Comparison of ENCODE assay signal across 1 cellular context in the genomic region with DNA sequence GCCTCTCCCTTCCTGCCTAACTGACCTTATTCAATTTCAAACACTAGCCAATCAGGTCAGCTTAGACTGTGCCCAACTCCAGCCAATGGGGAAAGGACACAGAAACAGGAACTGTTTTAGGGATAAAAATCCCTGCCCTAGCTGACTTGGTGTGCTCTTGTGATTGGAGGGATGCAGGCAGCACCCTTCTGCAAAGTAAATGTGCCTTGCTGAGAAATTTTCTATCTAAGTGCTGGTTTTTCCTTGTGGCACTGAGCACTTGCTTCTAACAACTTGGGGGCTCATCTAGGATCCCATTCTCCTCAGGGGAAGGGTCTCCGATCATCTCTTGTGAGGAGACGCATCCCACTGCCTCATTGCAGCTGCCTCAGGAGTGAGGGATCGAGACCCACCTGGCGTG.
TF ChIP-seq lines count a peak whose summit lies in the region.

No MANE protein-coding gene starts in this region.

TF ChIP-seq in K562, 482 proteins besides CTCF, POLR2A, EP300 and RAD21 (continued from another document and continues in another):
- no peak for TF ChIP-seq ZBTB8A (IDR thresholded peaks at IDR 0.05; ENCODE audit: partially characterized antibody)
- TF ChIP-seq, protein P1, sequence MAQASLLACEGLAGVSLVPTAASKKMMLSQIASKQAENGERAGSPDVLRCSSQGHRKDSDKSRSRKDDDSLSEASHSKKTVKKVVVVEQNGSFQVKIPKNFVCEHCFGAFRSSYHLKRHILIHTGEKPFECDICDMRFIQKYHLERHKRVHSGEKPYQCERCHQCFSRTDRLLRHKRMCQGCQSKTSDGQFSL (CRISPR knock-in tag; IDR thresholded peaks at IDR 0.05) = no peak
- TF ChIP-seq, protein P1 (tag; IDR thresholded peaks at IDR 0.05) = no peak
- TF ChIP-seq SMAD1 (IDR thresholded peaks at IDR 0.05; ENCODE audit: low read depth, low read length, partially characterized antibody) = no peak
- TF ChIP-seq PPARD (CRISPR knock-in tag; IDR thresholded peaks at IDR 0.05) = no peak
- TF ChIP-seq HCFC1 (IDR thresholded peaks at IDR 0.05; ENCODE audit: low read depth, low read length) = no peak
- no peak for TF ChIP-seq NRF1 (conservative IDR thresholded peaks at IDR 0.05 in 1 of 2, IDR thresholded peaks at IDR 0.05 in 1 of 2)
- peak; percentile 90 for TF ChIP-seq CBX1 (IDR thresholded peaks at IDR 0.05; ENCODE audit: low read depth)
- TF ChIP-seq HNRNPK (IDR thresholded peaks at IDR 0.05; ENCODE audit: low read depth, low read length, poor library complexity, severe bottlenecking) = no peak
- no peak for TF ChIP-seq KLF13 (tag; IDR thresholded peaks at IDR 0.05; ENCODE audit: borderline replicate concordance, low read depth)
- peak; percentile 55 to 83; a peak in 3 of 4 replicates for TF ChIP-seq TRIM24 (IDR thresholded peaks at IDR 0.05)
- TF ChIP-seq MTA3 (IDR thresholded peaks at IDR 0.05; ENCODE audit: borderline replicate concordance) = 0 out of 2 replicates have a peak, but pooled peaks have one; percentile 37
- TF ChIP-seq, protein P2, sequence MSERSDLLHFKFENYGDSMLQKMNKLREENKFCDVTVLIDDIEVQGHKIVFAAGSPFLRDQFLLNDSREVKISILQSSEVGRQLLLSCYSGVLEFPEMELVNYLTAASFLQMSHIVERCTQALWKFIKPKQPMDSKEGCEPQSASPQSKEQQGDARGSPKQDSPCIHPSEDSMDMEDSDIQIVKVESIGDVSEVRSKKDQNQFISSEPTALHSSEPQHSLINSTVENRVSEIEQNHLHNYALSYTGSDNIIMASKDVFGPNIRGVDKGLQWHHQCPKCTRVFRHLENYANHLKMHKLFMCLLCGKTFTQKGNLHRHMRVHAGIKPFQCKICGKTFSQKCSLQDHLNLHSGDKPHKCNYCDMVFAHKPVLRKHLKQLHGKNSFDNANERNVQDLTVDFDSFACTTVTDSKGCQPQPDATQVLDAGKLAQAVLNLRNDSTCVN (CRISPR knock-in tag; IDR thresholded peaks at IDR 0.05) = no peak
- no peak for TF ChIP-seq PHB (CRISPR knock-in tag; IDR thresholded peaks at IDR 0.05)
- TF ChIP-seq FOXM1 (IDR thresholded peaks at IDR 0.05; ENCODE audit: low read depth) = no peak
- TF ChIP-seq FOXM1 (CRISPR knock-in tag; IDR thresholded peaks at IDR 0.05; ENCODE audit: low read depth) = no peak
- TF ChIP-seq PYGO2 (tag; IDR thresholded peaks at IDR 0.05) = no peak
- TF ChIP-seq, protein P3, sequence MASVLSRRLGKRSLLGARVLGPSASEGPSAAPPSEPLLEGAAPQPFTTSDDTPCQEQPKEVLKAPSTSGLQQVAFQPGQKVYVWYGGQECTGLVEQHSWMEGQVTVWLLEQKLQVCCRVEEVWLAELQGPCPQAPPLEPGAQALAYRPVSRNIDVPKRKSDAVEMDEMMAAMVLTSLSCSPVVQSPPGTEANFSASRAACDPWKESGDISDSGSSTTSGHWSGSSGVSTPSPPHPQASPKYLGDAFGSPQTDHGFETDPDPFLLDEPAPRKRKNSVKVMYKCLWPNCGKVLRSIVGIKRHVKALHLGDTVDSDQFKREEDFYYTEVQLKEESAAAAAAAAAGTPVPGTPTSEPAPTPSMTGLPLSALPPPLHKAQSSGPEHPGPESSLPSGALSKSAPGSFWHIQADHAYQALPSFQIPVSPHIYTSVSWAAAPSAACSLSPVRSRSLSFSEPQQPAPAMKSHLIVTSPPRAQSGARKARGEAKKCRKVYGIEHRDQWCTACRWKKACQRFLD (CRISPR knock-in tag; IDR thresholded peaks at IDR 0.05) = no peak
- TF ChIP-seq ZFP30 (CRISPR knock-in tag; IDR thresholded peaks at IDR 0.05; ENCODE audit: borderline replicate concordance) = no peak
- no peak for TF ChIP-seq ELF1 (tag; IDR thresholded peaks at IDR 0.05)
- TF ChIP-seq, protein P4, sequence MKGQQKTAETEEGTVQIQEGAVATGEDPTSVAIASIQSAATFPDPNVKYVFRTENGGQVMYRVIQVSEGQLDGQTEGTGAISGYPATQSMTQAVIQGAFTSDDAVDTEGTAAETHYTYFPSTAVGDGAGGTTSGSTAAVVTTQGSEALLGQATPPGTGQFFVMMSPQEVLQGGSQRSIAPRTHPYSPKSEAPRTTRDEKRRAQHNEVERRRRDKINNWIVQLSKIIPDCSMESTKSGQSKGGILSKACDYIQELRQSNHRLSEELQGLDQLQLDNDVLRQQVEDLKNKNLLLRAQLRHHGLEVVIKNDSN (CRISPR knock-in tag; IDR thresholded peaks at IDR 0.05) = no peak
- peak in 1 of 2 experiments; percentile 100; a peak in 2 of 3 replicates for TF ChIP-seq CBX3 (IDR thresholded peaks at IDR 0.05; ENCODE audit: borderline replicate concordance in 1 of 2, low read length in 2 of 2)
- no peak for TF ChIP-seq ZNF23 (CRISPR knock-in tag; IDR thresholded peaks at IDR 0.05)
- no peak for TF ChIP-seq RBM39 (optimal IDR thresholded peaks at IDR 0.05; ENCODE audit: low read depth, low read length)
- no peak for TF ChIP-seq SIRT6 (IDR thresholded peaks at IDR 0.05; ENCODE audit: low read depth, low read length)
- TF ChIP-seq XRCC3 (IDR thresholded peaks at IDR 0.05) = peak; percentile 94
- TF ChIP-seq, protein P5, sequence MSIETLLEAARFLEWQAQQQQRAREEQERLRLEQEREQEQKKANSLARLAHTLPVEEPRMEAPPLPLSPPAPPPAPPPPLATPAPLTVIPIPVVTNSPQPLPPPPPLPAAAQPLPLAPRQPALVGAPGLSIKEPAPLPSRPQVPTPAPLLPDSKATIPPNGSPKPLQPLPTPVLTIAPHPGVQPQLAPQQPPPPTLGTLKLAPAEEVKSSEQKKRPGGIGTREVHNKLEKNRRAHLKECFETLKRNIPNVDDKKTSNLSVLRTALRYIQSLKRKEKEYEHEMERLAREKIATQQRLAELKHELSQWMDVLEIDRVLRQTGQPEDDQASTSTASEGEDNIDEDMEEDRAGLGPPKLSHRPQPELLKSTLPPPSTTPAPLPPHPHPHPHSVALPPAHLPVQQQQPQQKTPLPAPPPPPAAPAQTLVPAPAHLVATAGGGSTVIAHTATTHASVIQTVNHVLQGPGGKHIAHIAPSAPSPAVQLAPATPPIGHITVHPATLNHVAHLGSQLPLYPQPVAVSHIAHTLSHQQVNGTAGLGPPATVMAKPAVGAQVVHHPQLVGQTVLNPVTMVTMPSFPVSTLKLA (conservative IDR thresholded peaks at IDR 0.05) = no peak
- no peak for TF ChIP-seq CCAR2 (IDR thresholded peaks at IDR 0.05; ENCODE audit: low read depth, low read length)
- TF ChIP-seq MYNN (IDR thresholded peaks at IDR 0.05) = no peak
- no peak for TF ChIP-seq MYNN (CRISPR knock-in tag; IDR thresholded peaks at IDR 0.05)
- peak; percentile 23; the same call in 1 of the 2 replicates for TF ChIP-seq MYBL2 (IDR thresholded peaks at IDR 0.05; ENCODE audit: low read depth)
- no peak for TF ChIP-seq MYBL2 (CRISPR knock-in tag; IDR thresholded peaks at IDR 0.05; ENCODE audit: borderline replicate concordance)
- no peak for TF ChIP-seq CTBP1 (IDR thresholded peaks at IDR 0.05; ENCODE audit: borderline replicate concordance)
- TF ChIP-seq ZNF561 (CRISPR knock-in tag; conservative IDR thresholded peaks at IDR 0.05) = peak; percentile 95
- no peak for TF ChIP-seq SREBF1 (IDR thresholded peaks at IDR 0.05; ENCODE audit: borderline replicate concordance, low read depth, low read length)
- TF ChIP-seq CBX5 (IDR thresholded peaks at IDR 0.05; ENCODE audit: borderline replicate concordance, low read depth) = peak; percentile 99
- TF ChIP-seq JUN (IDR thresholded peaks at IDR 0.05; ENCODE audit: borderline replicate concordance, low read depth, low read length) = 0 out of 2 replicates have a peak, but pooled peaks have one; percentile 27
- TF ChIP-seq JUN (CRISPR knock-in tag; IDR thresholded peaks at IDR 0.05; ENCODE audit: borderline replicate concordance) = no peak
- TF ChIP-seq, protein P6, sequence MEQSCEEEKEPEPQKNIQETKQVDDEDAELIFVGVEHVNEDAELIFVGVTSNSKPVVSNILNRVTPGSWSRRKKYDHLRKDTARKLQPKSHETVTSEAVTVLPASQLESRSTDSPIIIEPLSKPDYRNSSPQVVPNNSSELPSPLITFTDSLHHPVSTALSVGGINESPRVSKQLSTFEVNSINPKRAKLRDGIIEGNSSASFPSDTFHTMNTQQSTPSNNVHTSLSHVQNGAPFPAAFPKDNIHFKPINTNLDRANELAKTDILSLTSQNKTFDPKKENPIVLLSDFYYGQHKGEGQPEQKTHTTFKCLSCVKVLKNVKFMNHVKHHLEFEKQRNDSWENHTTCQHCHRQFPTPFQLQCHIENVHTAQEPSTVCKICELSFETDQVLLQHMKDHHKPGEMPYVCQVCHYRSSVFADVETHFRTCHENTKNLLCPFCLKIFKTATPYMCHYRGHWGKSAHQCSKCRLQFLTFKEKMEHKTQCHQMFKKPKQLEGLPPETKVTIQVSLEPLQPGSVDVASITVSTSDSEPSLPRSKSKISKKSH (CRISPR knock-in tag; IDR thresholded peaks at IDR 0.05) = 0 out of 2 replicates have a peak, but pooled peaks have one; percentile 47
- TF ChIP-seq, protein P7, sequence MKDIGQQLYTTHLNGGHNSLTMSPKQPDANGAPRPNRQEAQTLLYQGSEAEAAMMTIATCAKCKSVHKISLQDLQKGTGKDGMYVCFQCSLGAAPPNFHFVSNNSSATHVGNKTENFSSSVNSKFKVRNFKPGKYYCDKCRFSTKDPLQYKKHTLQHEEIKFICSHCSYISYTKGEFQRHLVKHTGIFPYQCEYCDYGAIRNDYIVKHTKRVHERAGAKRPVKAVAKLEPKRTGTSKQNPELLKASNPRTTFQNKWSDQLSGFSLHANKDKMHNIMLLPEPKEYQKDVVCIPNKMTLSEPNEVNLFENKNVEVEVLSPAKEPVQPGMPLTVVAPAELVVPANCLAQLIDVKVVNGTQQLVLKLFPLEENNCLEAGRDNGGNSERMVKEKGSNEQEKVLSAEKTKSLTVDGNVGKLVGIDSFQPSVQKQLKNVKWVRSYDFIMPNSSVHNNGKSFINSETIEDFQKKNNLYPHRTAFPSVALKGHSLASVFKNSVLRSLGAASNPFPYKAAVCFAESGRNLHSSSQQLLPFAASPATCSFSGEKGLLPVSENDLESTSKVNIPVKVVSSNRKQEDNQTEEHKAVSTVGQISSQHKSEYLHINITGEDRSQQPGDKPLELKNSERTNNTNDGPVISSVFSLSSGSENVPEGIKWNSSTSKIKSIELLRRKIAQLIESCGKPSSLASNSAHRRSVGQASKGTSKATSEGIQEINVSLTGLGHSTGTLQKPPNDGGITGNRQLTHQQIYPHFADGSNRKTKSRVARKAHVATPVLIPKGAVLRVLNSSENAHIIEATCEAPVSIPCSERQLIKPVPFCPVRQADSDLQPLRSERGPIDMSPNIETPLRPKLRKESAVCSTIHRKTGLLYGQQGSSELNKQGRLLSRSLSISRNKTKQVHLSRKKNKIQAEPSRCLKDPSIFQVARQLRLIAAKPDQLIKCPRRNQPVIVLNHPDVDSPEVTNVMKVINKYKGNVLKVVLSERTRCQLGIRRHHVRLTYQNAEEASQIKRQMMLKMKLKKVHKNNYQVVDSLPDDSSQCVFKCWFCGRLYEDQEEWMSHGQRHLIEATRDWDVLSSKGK (CRISPR knock-in tag; IDR thresholded peaks at IDR 0.05) = no peak
- TF ChIP-seq, protein P8, sequence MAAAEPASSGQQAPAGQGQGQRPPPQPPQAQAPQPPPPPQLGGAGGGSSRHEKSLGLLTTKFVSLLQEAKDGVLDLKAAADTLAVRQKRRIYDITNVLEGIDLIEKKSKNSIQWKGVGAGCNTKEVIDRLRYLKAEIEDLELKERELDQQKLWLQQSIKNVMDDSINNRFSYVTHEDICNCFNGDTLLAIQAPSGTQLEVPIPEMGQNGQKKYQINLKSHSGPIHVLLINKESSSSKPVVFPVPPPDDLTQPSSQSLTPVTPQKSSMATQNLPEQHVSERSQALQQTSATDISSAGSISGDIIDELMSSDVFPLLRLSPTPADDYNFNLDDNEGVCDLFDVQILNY (CRISPR knock-in tag; IDR thresholded peaks at IDR 0.05) = no peak
- TF ChIP-seq NCOA2 (IDR thresholded peaks at IDR 0.05; ENCODE audit: partially characterized antibody in 2 of 2) = no peak
- TF ChIP-seq, protein P9, sequence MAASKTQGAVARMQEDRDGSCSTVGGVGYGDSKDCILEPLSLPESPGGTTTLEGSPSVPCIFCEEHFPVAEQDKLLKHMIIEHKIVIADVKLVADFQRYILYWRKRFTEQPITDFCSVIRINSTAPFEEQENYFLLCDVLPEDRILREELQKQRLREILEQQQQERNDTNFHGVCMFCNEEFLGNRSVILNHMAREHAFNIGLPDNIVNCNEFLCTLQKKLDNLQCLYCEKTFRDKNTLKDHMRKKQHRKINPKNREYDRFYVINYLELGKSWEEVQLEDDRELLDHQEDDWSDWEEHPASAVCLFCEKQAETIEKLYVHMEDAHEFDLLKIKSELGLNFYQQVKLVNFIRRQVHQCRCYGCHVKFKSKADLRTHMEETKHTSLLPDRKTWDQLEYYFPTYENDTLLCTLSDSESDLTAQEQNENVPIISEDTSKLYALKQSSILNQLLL (CRISPR knock-in tag; IDR thresholded peaks at IDR 0.05; ENCODE audit: borderline replicate concordance) = no peak
- TF ChIP-seq FOXK1 (CRISPR knock-in tag; IDR thresholded peaks at IDR 0.05; ENCODE audit: borderline replicate concordance) = no peak
- no peak for TF ChIP-seq RBM25 (IDR thresholded peaks at IDR 0.05; ENCODE audit: low read depth, low read length, severe bottlenecking)
- no peak for TF ChIP-seq RAD51 (IDR thresholded peaks at IDR 0.05; ENCODE audit: borderline replicate concordance, low read depth)
- no peak for TF ChIP-seq SRF (CRISPR knock-in tag; IDR thresholded peaks at IDR 0.05)
- no peak for TF ChIP-seq ZNF384 (IDR thresholded peaks at IDR 0.05; ENCODE audit: low read depth, low read length)
- TF ChIP-seq PML (IDR thresholded peaks at IDR 0.05; ENCODE audit: low read length) = no peak
- TF ChIP-seq NUFIP1 (IDR thresholded peaks at IDR 0.05; ENCODE audit: partially characterized antibody) = no peak
- no peak for TF ChIP-seq RBBP5 (IDR thresholded peaks at IDR 0.05; ENCODE audit: borderline replicate concordance, insufficient read depth, low read length, poor library complexity, severe bottlenecking)
- TF ChIP-seq SMARCB1 (IDR thresholded peaks at IDR 0.05; ENCODE audit: insufficient read length, low read depth) = no peak
- no peak for TF ChIP-seq BRD9 (IDR thresholded peaks at IDR 0.05; ENCODE audit: low read depth, partially characterized antibody)
- no peak for TF ChIP-seq MEF2D (tag; conservative IDR thresholded peaks at IDR 0.05; ENCODE audit: low read depth)
- no peak for TF ChIP-seq ASH1L (IDR thresholded peaks at IDR 0.05; ENCODE audit: borderline replicate concordance, low read depth, partially characterized antibody)
- no peak for TF ChIP-seq NFXL1 (CRISPR knock-in tag; IDR thresholded peaks at IDR 0.05)
- TF ChIP-seq GTF2E2 (tag; IDR thresholded peaks at IDR 0.05) = no peak
- TF ChIP-seq, protein P10, sequence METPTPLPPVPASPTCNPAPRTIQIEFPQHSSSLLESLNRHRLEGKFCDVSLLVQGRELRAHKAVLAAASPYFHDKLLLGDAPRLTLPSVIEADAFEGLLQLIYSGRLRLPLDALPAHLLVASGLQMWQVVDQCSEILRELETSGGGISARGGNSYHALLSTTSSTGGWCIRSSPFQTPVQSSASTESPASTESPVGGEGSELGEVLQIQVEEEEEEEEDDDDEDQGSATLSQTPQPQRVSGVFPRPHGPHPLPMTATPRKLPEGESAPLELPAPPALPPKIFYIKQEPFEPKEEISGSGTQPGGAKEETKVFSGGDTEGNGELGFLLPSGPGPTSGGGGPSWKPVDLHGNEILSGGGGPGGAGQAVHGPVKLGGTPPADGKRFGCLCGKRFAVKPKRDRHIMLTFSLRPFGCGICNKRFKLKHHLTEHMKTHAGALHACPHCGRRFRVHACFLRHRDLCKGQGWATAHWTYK (CRISPR knock-in tag; IDR thresholded peaks at IDR 0.05) = no peak
- no peak for TF ChIP-seq ZNF354B (CRISPR knock-in tag; IDR thresholded peaks at IDR 0.05)
- no peak for TF ChIP-seq NFATC3 (IDR thresholded peaks at IDR 0.05)
